In the genomic region with DNA sequence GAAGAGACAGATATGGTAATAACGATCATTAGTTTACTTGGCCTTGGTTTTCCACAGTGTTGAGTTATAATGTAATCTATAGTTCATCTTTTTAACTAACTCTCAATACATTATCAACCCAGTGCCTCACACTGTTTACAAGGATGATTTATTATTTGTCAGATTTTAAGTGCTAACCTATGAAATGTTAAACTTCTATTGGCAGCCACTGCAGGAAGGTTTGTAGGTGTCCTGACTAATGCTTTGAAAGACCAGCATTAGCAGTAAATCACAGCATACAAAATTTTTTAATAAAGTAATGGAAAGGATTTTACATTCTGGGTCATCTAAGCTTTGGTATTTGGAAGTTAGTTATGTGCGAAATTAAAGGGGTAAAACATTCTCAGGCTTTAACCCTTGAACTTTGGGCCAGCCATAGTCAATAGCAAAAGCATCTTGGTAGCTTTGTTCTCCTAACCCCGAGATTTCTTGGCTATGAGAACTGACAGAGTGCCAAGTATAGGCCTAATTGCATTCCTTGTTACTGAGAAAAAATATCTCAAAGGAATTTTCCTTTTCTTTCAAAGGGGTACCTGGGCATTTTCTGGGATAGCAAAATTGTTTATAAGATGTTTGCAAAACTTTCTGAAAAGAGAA, we compare ENCODE assay signal across 1 cellular context.
TF ChIP-seq lines count a peak whose summit lies in the region.

No MANE protein-coding gene starts in this region.

TF ChIP-seq in IMR-90, 13 proteins besides CTCF, POLR2A, EP300 and RAD21:
- TF ChIP-seq RCOR1 (IDR thresholded peaks at IDR 0.05; ENCODE audit: insufficient replicate concordance, low read length) (no peak), NFE2L2 (IDR thresholded peaks at IDR 0.05; ENCODE audit: low read depth, low read length) (no peak), RFX5 (IDR thresholded peaks at IDR 0.05; ENCODE audit: low read depth, low read length) (no peak), SMC3 (IDR thresholded peaks at IDR 0.05; ENCODE audit: low read depth, low read length) (no peak), MAZ (IDR thresholded peaks at IDR 0.05; ENCODE audit: borderline replicate concordance, low read depth, low read length) (no peak), MAFK (IDR thresholded peaks at IDR 0.05; ENCODE audit: low read depth, low read length) (no peak), BHLHE40 (IDR thresholded peaks at IDR 0.05; ENCODE audit: low read depth, low read length) (no peak), MXI1 (IDR thresholded peaks at IDR 0.05; ENCODE audit: borderline replicate concordance, low read depth, low read length) (no peak), CHD1 (IDR thresholded peaks at IDR 0.05; ENCODE audit: low read depth, low read length) (no peak), CEBPB (IDR thresholded peaks at IDR 0.05; ENCODE audit: low read depth, low read length) (no peak), FOS (IDR thresholded peaks at IDR 0.05; ENCODE audit: low read depth, low read length) (no peak)
- TF ChIP-seq, protein P1, sequence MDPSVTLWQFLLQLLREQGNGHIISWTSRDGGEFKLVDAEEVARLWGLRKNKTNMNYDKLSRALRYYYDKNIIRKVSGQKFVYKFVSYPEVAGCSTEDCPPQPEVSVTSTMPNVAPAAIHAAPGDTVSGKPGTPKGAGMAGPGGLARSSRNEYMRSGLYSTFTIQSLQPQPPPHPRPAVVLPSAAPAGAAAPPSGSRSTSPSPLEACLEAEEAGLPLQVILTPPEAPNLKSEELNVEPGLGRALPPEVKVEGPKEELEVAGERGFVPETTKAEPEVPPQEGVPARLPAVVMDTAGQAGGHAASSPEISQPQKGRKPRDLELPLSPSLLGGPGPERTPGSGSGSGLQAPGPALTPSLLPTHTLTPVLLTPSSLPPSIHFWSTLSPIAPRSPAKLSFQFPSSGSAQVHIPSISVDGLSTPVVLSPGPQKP (IDR thresholded peaks at IDR 0.05; ENCODE audit: borderline replicate concordance, low read depth, low read length), result no peak
- TF ChIP-seq, protein P2, sequence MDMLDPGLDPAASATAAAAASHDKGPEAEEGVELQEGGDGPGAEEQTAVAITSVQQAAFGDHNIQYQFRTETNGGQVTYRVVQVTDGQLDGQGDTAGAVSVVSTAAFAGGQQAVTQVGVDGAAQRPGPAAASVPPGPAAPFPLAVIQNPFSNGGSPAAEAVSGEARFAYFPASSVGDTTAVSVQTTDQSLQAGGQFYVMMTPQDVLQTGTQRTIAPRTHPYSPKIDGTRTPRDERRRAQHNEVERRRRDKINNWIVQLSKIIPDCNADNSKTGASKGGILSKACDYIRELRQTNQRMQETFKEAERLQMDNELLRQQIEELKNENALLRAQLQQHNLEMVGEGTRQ (IDR thresholded peaks at IDR 0.05; ENCODE audit: low read depth, low read length), result no peak
